In the genomic region with DNA sequence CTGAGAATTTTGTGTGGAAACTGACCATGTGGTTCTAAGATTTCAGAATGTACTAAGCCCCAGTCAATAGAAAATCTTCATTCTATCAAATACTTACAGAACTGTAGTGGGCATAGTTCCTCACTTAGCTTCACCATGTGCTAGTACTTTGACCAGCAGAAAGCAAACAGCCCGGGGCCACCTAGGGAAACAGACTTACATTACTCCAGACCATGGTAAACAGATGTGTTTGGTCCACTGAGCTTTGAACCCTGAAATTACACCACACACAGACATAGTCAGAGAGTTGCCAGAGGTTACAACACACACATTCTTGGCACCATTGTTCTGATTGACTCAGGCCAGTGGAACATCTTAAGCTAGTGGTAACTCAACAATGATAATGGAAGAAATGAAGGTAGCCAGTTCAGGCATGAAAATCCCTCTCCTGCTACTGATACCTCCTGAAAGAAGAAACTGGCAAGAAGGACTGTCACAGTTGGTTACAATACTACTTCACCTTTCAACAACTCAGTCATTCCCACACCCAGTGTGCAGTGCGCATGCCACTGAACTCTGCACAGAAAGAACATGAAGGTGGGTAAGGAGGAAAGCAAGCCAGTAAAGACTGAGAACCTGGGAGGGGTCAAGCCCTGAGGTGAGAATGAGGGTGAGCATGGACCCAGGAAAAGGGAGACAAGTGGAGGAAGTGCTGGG, we compare ENCODE assay signal across 20 cellular contexts. TPM values are rescaled to one million over a fixed set of nuclear protein-coding genes. Genes with fewer than 3 reads are reported as not detected.
A peak's percentile ranks its signal among the peaks of the same experiment; 100 is the strongest.
DNase-seq lines count a peak whose midpoint lies in the region; ATAC-seq and TF ChIP-seq lines count a peak whose summit lies in the region.
"Had no signal": no experiment of that assay in that cellular context is flagged by ENCODE, and none has a peak within 500 bp of the region (broad histone marks: within the 10 kb centered on the region; RNA-seq: fewer than 3 reads in every experiment).

No MANE protein-coding gene starts in this region.

- DNase-seq in EL (peak; percentile 46), RWPE1 (ENCODE audit: low spot score) (peak; percentile 17), fibroblast of pulmonary artery (ENCODE audit: low read depth) (peak; percentile 89), trophoblast cell (no peak), T-helper 17 cell (no peak), RKO (ENCODE audit: low spot score) (no peak), osteocyte (ENCODE audit: extremely low spot score, unreplicated experiment) (no peak)
- DNase-seq: activated CD4-positive, alpha-beta T cell treated with anti-CD3 and anti-CD28 coated beads, Interleukin-2, amount 50 U/mL, for 48 hours; activated T-cell treated with anti-CD3 and anti-CD28 coated beads, Interleukin-2, amount 50 U/mL, for 72 hours; anterior cingulate cortex; C1 segment of cervical spinal cord; DMS79 treated with DMSO at 0.1 percent for 48 hours; immature natural killer cell; MM.1S; NCI-H2081 treated with DMSO at 0.1 percent for 48 hours; NCI-H82 had no signal

- H3K23ac ChIP-seq in trophoblast cell (ENCODE audit: low read length): no peak overlapping the region

- peaks cover 12% of the 10 kb centered on the region for H3K9me3 Mint-ChIP-seq in osteocyte (ENCODE audit: unreplicated experiment)

- H2AK5ac ChIP-seq in trophoblast cell (ENCODE audit: low read length): no peak overlapping the region

- no peaks in the 10 kb centered on the region for H3K79me1 ChIP-seq in trophoblast cell (ENCODE audit: low read length)

- H2BK12ac ChIP-seq in trophoblast cell (ENCODE audit: low read length): peak overlapping the region; percentile 75

- WGBS in trophoblast cell (ENCODE audit: extremely low coverage, insufficient coverage, insufficient read length): no CpG with 5 or more reads among the region's 2 CpGs

- H3K27me3 Mint-ChIP-seq in T-helper 17 cell (peaks cover 50% of the 10 kb centered on the region), osteocyte (ENCODE audit: unreplicated experiment) (no peaks in the 10 kb centered on the region)

- no peaks in the 10 kb centered on the region for H3K36me3 ChIP-seq in trophoblast cell (ENCODE audit: control insufficient read depth in 1 of 2, insufficient read depth in 2 of 2, low read length in 2 of 2)

- no peak overlapping the region for H3K4me2 ChIP-seq in trophoblast cell (ENCODE audit: low read length)

- no peaks in the 10 kb centered on the region for H3K9me3 ChIP-seq in trophoblast cell (ENCODE audit: insufficient read depth, low read depth, low read length)
- H3K9me3 ChIP-seq in T-helper 17 cell (ENCODE audit: control insufficient read depth, low read length, poor library complexity, severe bottlenecking): no peaks in the 10 kb centered on the region

- H3K4me3 ChIP-seq in fibroblast of pulmonary artery (replicated peaks; ENCODE audit: low read depth, low read length) (no peak overlapping the region), trophoblast cell (ENCODE audit: low read depth, low read length) (no peak overlapping the region)

- H3K36me3 Mint-ChIP-seq in T-helper 17 cell (ENCODE audit: low read depth): no peaks in the 10 kb centered on the region
- no peaks in the 10 kb centered on the region for H3K36me3 Mint-ChIP-seq in osteocyte (ENCODE audit: unreplicated experiment)
- H3K36me3 Mint-ChIP-seq: immature natural killer cell had no signal

- H3K27me3 ChIP-seq in trophoblast cell (ENCODE audit: insufficient read depth, low read length): no peaks in the 10 kb centered on the region

- H3K4me3 Mint-ChIP-seq in T-helper 17 cell (no peak overlapping the region), osteocyte (ENCODE audit: unreplicated experiment) (no peak overlapping the region)
- H3K4me3 Mint-ChIP-seq: activated T-cell treated with anti-CD3 and anti-CD28 coated beads, Interleukin-2, amount 50 U/mL, for 72 hours; immature natural killer cell had no signal

- H4K91ac ChIP-seq in trophoblast cell (ENCODE audit: low read depth, low read length): peak overlapping the region; percentile 32

- H4K12ac ChIP-seq in trophoblast cell (ENCODE audit: low read depth, low read length): no peak overlapping the region

- no peak overlapping the region for H4K8ac ChIP-seq in trophoblast cell (ENCODE audit: low read depth, low read length)

- TF ChIP-seq CTCF in RWPE1 (conservative IDR thresholded peaks at IDR 0.05; ENCODE audit: low read depth) (no peak), fibroblast of pulmonary artery (IDR thresholded peaks at IDR 0.05; ENCODE audit: low read length, missing control alignments) (no peak), osteocyte (IDR thresholded peaks at IDR 0.05) (no peak)

- no peak overlapping the region for H2BK5ac ChIP-seq in trophoblast cell (ENCODE audit: low read depth, low read length, poor library complexity)

- H3K27ac Mint-ChIP-seq in T-helper 17 cell: no peak overlapping the region
- H3K27ac Mint-ChIP-seq in osteocyte (ENCODE audit: unreplicated experiment): no peak overlapping the region
- H3K27ac Mint-ChIP-seq: activated T-cell treated with anti-CD3 and anti-CD28 coated beads, Interleukin-2, amount 50 U/mL, for 72 hours; immature natural killer cell had no signal

- H3K4ac ChIP-seq in trophoblast cell (ENCODE audit: low read depth, low read length): no peak overlapping the region

- CTCF ChIA-PET in RWPE1 (lab: Yijun Ruan, JAX): interaction anchor here (0.7 kb wide), 1 partner anchor 1829 kb away, joined by 3 read pairs; no protein-coding TSS in a partner anchor

- no peak overlapping the region for H3K9ac ChIP-seq in trophoblast cell (ENCODE audit: low read length)
- H3K9ac ChIP-seq: parathyroid adenoma had no signal

- H3K18ac ChIP-seq in trophoblast cell (ENCODE audit: low read length): no peak overlapping the region

- H3K4me1 ChIP-seq in trophoblast cell (ENCODE audit: control insufficient read depth in 1 of 2, insufficient read depth in 2 of 2, low read length in 2 of 2): peaks cover 0 to 4% of the 10 kb centered on the region in 2 experiments
- H3K4me1 ChIP-seq: parathyroid adenoma had no signal

- H3K27ac ChIP-seq in RWPE1 (no peak overlapping the region), trophoblast cell (ENCODE audit: low read depth, low read length) (no peak overlapping the region)
- H3K27ac ChIP-seq: parathyroid adenoma had no signal

- no peaks in the 10 kb centered on the region for H3K79me2 ChIP-seq in trophoblast cell (ENCODE audit: control insufficient read depth, insufficient read depth, low read length, poor library complexity)
- H3K79me2 ChIP-seq: parathyroid adenoma had no signal

- no peak overlapping the region for H3K14ac ChIP-seq in trophoblast cell (ENCODE audit: low read length)

- no peak overlapping the region for H2AFZ ChIP-seq in trophoblast cell (ENCODE audit: insufficient read depth, low read length, poor library complexity)
- H2AFZ ChIP-seq: parathyroid adenoma had no signal

- no peak for ATAC-seq in GM21360 (IDR thresholded peaks at IDR 0.05; ENCODE audit: unreplicated experiment)
- no peak for ATAC-seq in T-helper 17 cell
- ATAC-seq: activated T-cell treated with anti-CD3 and anti-CD28 coated beads, Interleukin-2, amount 50 U/mL, for 72 hours had no signal

- H3K4me1 Mint-ChIP-seq in T-helper 17 cell: no peaks in the 10 kb centered on the region
- H3K4me1 Mint-ChIP-seq in osteocyte (ENCODE audit: unreplicated experiment): peaks cover 7% of the 10 kb centered on the region
- H3K4me1 Mint-ChIP-seq: immature natural killer cell had no signal

- POLR2A ChIA-PET in RWPE1 (lab: Yijun Ruan, JAX; ENCODE audit: low non-redundant PET): no interaction called here

- no peak overlapping the region for H2BK120ac ChIP-seq in trophoblast cell (ENCODE audit: insufficient read depth, low read length, poor library complexity)

RNA-seq across cellular contexts. Expression of gene LECT2, which starts 18.7 kb away (rescaled TPM):
- polyA plus RNA-seq in trophoblast cell (2013): 0.05 TPM in 1 of 2 replicates, not detected in the other
- total RNA-seq in T-helper 17 cell: not detected
- total RNA-seq in osteocyte: not detected in 2 replicates
- total RNA-seq: activated T-cell treated with anti-CD3 and anti-CD28 coated beads, Interleukin-2, amount 50 U/mL, for 72 hours; mucosa of gallbladder; SK-MEL-5 had no signal
- polyA plus RNA-seq: immature natural killer cell had no signal

RNA-seq across cellular contexts. Expression of gene TGFBI, which starts 55.3 kb away (rescaled TPM):
- polyA plus RNA-seq in trophoblast cell (2013): 3,939 and 3,953 TPM in 2 replicates
- 1 to 10 TPM; 6.6 to 8.6 TPM for total RNA-seq in T-helper 17 cell
- total RNA-seq in osteocyte: 267 and 343 TPM in 2 replicates
- total RNA-seq: activated T-cell treated with anti-CD3 and anti-CD28 coated beads, Interleukin-2, amount 50 U/mL, for 72 hours had no signal

Comparison
In these comparisons a context has a peak if more than half of its experiments do, and no peak if none do; other contexts are left out.
1. DNase-seq: peak in EL (single experiment), RWPE1 (single experiment) and fibroblast of pulmonary artery (single experiment); none in trophoblast cell (0 of 2), T-helper 17 cell (0 of 3), RKO (single experiment) and osteocyte (single experiment).
2. RNA of gene TGFBI, which starts 55.3 kb away (total RNA-seq): 267 to 343 TPM in osteocyte; 6.6 to 8.6 TPM in T-helper 17 cell; every median in the first group is over 10 times any median in the second.